10 cellular contexts compared by ENCODE assay signal in genomic region chr4:79308971-79309370, GRCh38. TPM values are rescaled to one million over a fixed set of nuclear protein-coding genes. Genes with fewer than 3 reads are reported as not detected.
"Had no signal": no experiment of that assay in that cellular context is flagged by ENCODE, and none has a peak within 500 bp of the region (broad histone marks: within the 10 kb centered on the region; RNA-seq: fewer than 3 reads in every experiment).

No MANE protein-coding gene starts in this region.

- H3K4me3 ChIP-seq: GM23248, HAP-1 had no signal

- DNase-seq: GM23248, GOT3, H7, HFFc6 had no signal

- H3K9ac ChIP-seq: GM23248 had no signal

- H2AFZ ChIP-seq: GM23248 had no signal

- H3K27ac ChIP-seq: GM23248, HL-60 had no signal

- H3K9me3 Mint-ChIP-seq: HFFc6, IgD-negative memory B cell had no signal

- H3K4me1 Mint-ChIP-seq: IgD-negative memory B cell had no signal

- H3K4me1 ChIP-seq: HAP-1 had no signal

- H3K36me3 Mint-ChIP-seq: IgD-negative memory B cell had no signal

- H3K4me3 Mint-ChIP-seq: HFFc6, IgD-negative memory B cell had no signal

- H3K27ac Mint-ChIP-seq: HFFc6, IgD-negative memory B cell had no signal

- H3K36me3 ChIP-seq: HAP-1 had no signal

- H3K9me3 ChIP-seq: HAP-1 had no signal

- ATAC-seq: HCT116, HepG2 had no signal

RNA-seq across cellular contexts. Expression of gene NAA11, which starts 16.9 kb away (rescaled TPM):
- total RNA-seq: GM23248, H7, HepG2, HFFc6, HT1080 had no signal
- polyA plus RNA-seq: GM23248, HepG2, IgD-negative memory B cell had no signal
